In genomic region chr15:67063689-67064606, GRCh38 we compare ENCODE assay signal across 1 cellular context.
TF ChIP-seq lines count a peak whose summit lies in the region.

No MANE protein-coding gene starts in this region.

TF ChIP-seq in HepG2, 621 proteins besides CTCF, POLR2A, EP300 and RAD21 (continued from another document and continues in another):
- TF ChIP-seq ARID4A (CRISPR knock-in tag; IDR thresholded peaks at IDR 0.05; ENCODE audit: borderline replicate concordance), result peak; percentile 78
- TF ChIP-seq MYC (CRISPR knock-in tag; IDR thresholded peaks at IDR 0.05; ENCODE audit: borderline replicate concordance), result peak; percentile 57; the same call in 1 of the 2 replicates
- no peak for TF ChIP-seq MYPOP (CRISPR knock-in tag; IDR thresholded peaks at IDR 0.05)
- peak; percentile 54 for TF ChIP-seq ZNF574 (CRISPR knock-in tag; IDR thresholded peaks at IDR 0.05)
- TF ChIP-seq SRSF9 (IDR thresholded peaks at IDR 0.05; ENCODE audit: borderline replicate concordance, insufficient read depth, low read depth, low read length, poor library complexity, severe bottlenecking), result no peak
- peak; percentile 87; the same call in 1 of the 2 replicates for TF ChIP-seq ZMAT3 (CRISPR knock-in tag; conservative IDR thresholded peaks at IDR 0.05)
- no peak for TF ChIP-seq TP53 (CRISPR knock-in tag; conservative IDR thresholded peaks at IDR 0.05)
- TF ChIP-seq ADNP (CRISPR knock-in tag; IDR thresholded peaks at IDR 0.05), result peak; percentile 70; the same call in 1 of the 2 replicates
- peak; percentile 27; the same call in 1 of the 2 replicates for TF ChIP-seq ZFP36L1 (CRISPR knock-in tag; IDR thresholded peaks at IDR 0.05)
- peak; percentile 9; the same call in 1 of the 2 replicates for TF ChIP-seq ZFP1 (CRISPR knock-in tag; IDR thresholded peaks at IDR 0.05)
- no peak for TF ChIP-seq RFX3 (CRISPR knock-in tag; IDR thresholded peaks at IDR 0.05)
- TF ChIP-seq BCL6 (CRISPR knock-in tag; IDR thresholded peaks at IDR 0.05), result peak; percentile 63; the same call in 1 of the 2 replicates
- 0 out of 2 replicates have a peak, but pooled peaks have one; percentile 22 for TF ChIP-seq ZNF446 (CRISPR knock-in tag; IDR thresholded peaks at IDR 0.05)
- TF ChIP-seq ZNF550 (CRISPR knock-in tag; IDR thresholded peaks at IDR 0.05; ENCODE audit: borderline replicate concordance), result no peak
- peak; percentile 68; the same call in 1 of the 2 replicates for TF ChIP-seq ZNF138 (CRISPR knock-in tag; IDR thresholded peaks at IDR 0.05; ENCODE audit: low read depth)
- peak; percentile 59; the same call in 1 of the 2 replicates for TF ChIP-seq ZNF614 (CRISPR knock-in tag; IDR thresholded peaks at IDR 0.05; ENCODE audit: borderline replicate concordance)
- TF ChIP-seq ZFP62 (CRISPR knock-in tag; IDR thresholded peaks at IDR 0.05), result no peak
- no peak for TF ChIP-seq PAX8 (CRISPR knock-in tag; IDR thresholded peaks at IDR 0.05; ENCODE audit: borderline replicate concordance)
- TF ChIP-seq MBD4 (IDR thresholded peaks at IDR 0.05; ENCODE audit: borderline replicate concordance, low read length), result no peak
- no peak for TF ChIP-seq ZNF235 (CRISPR knock-in tag; IDR thresholded peaks at IDR 0.05; ENCODE audit: borderline replicate concordance)
- no peak for TF ChIP-seq ZNF382 (CRISPR knock-in tag; IDR thresholded peaks at IDR 0.05; ENCODE audit: borderline replicate concordance)
- no peak; the same call in 1 of the 2 replicates for TF ChIP-seq ZBTB14 (CRISPR knock-in tag; IDR thresholded peaks at IDR 0.05)
- TF ChIP-seq ZNF260 (CRISPR knock-in tag; IDR thresholded peaks at IDR 0.05; ENCODE audit: borderline replicate concordance, low read depth), result no peak
- 0 out of 2 replicates have a peak, but pooled peaks have one; percentile 47 for TF ChIP-seq TFDP2 (CRISPR knock-in tag; IDR thresholded peaks at IDR 0.05)
- TF ChIP-seq POGK (CRISPR knock-in tag; conservative IDR thresholded peaks at IDR 0.05), result 0 out of 2 replicates have a peak, but pooled peaks have one; percentile 55
- no peak for TF ChIP-seq GPBP1L1 (CRISPR knock-in tag; IDR thresholded peaks at IDR 0.05)
- TF ChIP-seq CC2D1A (CRISPR knock-in tag; IDR thresholded peaks at IDR 0.05), result peak; percentile 72; the same call in 1 of the 2 replicates
- no peak for TF ChIP-seq ZNF746 (CRISPR knock-in tag; IDR thresholded peaks at IDR 0.05)
- no peak for TF ChIP-seq IKZF1 (IDR thresholded peaks at IDR 0.05)
- peak; percentile 76 for TF ChIP-seq HIVEP1 (CRISPR knock-in tag; IDR thresholded peaks at IDR 0.05)
- TF ChIP-seq NFRKB (IDR thresholded peaks at IDR 0.05), result no peak
- TF ChIP-seq GTF3A (CRISPR knock-in tag; conservative IDR thresholded peaks at IDR 0.05), result no peak
- TF ChIP-seq MBNL3 (CRISPR knock-in tag; conservative IDR thresholded peaks at IDR 0.05), result no peak
- no peak for TF ChIP-seq ZNF558 (CRISPR knock-in tag; IDR thresholded peaks at IDR 0.05; ENCODE audit: borderline replicate concordance)
- TF ChIP-seq ZBED4 (CRISPR knock-in tag; IDR thresholded peaks at IDR 0.05; ENCODE audit: borderline replicate concordance), result no peak
- TF ChIP-seq HMG20B (CRISPR knock-in tag; conservative IDR thresholded peaks at IDR 0.05), result peak; percentile 27; the same call in 1 of the 2 replicates
- TF ChIP-seq KLF13 (CRISPR knock-in tag; IDR thresholded peaks at IDR 0.05), result no peak
- TF ChIP-seq SALL1 (CRISPR knock-in tag; IDR thresholded peaks at IDR 0.05), result peak; percentile 92
- no peak for TF ChIP-seq ZBTB42 (CRISPR knock-in tag; IDR thresholded peaks at IDR 0.05)
- no peak for TF ChIP-seq ARHGAP35 (CRISPR knock-in tag; IDR thresholded peaks at IDR 0.05; ENCODE audit: borderline replicate concordance)
- TF ChIP-seq ZNF572 (CRISPR knock-in tag; IDR thresholded peaks at IDR 0.05), result no peak
- TF ChIP-seq TFE3 (CRISPR knock-in tag; IDR thresholded peaks at IDR 0.05), result 0 out of 2 replicates have a peak, but pooled peaks have one; percentile 58
- peak; percentile 69 for TF ChIP-seq ZFX (CRISPR knock-in tag; IDR thresholded peaks at IDR 0.05; ENCODE audit: low read depth)
